Comparison of ENCODE assay signal across 1 cellular context in the genomic region with DNA sequence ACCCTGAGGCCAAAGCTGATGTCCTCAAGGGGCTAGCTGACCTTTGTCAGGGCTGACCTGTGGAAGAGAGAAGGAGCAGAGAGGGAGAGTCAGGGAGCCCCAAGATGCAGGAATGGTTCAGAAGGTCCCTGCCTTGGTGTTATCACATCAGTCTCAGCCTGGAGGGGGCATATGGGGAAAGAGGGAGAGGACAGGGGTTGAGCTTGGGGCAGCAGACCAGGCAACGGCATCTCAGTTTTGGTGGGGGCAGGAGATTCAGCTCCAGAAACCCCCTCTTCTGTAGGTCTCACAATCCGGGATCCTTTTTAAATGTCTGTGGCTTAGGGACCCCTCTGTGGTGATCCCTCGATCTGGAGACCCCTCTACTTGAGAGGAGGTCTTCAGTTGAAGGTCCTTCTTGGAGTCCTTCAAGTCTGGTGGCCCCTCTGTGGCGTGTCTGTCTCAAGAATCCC.
TF ChIP-seq lines count a peak whose summit lies in the region.

No MANE protein-coding gene starts in this region.

TF ChIP-seq in H1, 55 proteins besides CTCF, POLR2A, EP300 and RAD21:
- TF ChIP-seq, protein P1, sequence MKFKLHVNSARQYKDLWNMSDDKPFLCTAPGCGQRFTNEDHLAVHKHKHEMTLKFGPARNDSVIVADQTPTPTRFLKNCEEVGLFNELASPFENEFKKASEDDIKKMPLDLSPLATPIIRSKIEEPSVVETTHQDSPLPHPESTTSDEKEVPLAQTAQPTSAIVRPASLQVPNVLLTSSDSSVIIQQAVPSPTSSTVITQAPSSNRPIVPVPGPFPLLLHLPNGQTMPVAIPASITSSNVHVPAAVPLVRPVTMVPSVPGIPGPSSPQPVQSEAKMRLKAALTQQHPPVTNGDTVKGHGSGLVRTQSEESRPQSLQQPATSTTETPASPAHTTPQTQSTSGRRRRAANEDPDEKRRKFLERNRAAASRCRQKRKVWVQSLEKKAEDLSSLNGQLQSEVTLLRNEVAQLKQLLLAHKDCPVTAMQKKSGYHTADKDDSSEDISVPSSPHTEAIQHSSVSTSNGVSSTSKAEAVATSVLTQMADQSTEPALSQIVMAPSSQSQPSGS (IDR thresholded peaks at IDR 0.05; ENCODE audit: low read length) = no peak
- TF ChIP-seq POU5F1 (IDR thresholded peaks at IDR 0.05; ENCODE audit: low read depth, low read length) (no peak), NRF1 (IDR thresholded peaks at IDR 0.05; ENCODE audit: low read depth, low read length) (no peak), ZNF274 (IDR thresholded peaks at IDR 0.05; ENCODE audit: borderline replicate concordance, extremely low read depth, low read length) (no peak), SIX5 (IDR thresholded peaks at IDR 0.05; ENCODE audit: low read depth, low read length) (no peak), SP2 (IDR thresholded peaks at IDR 0.05; ENCODE audit: low read length) (no peak), HDAC6 (IDR thresholded peaks at IDR 0.05; ENCODE audit: low read depth, low read length) (no peak), GTF2F1 (IDR thresholded peaks at IDR 0.05; ENCODE audit: borderline replicate concordance, low read depth, low read length) (no peak), BRCA1 (IDR thresholded peaks at IDR 0.05; ENCODE audit: low read depth, low read length) (no peak), RXRA (IDR thresholded peaks at IDR 0.05; ENCODE audit: insufficient read depth, low read depth, low read length) (no peak), BCL11A (IDR thresholded peaks at IDR 0.05; ENCODE audit: low read depth in 2 of 2, low read length in 2 of 2) (no peak), CTBP2 (IDR thresholded peaks at IDR 0.05; ENCODE audit: borderline replicate concordance, insufficient read depth, insufficient read length, low read length) (no peak)
- TF ChIP-seq, protein P2, sequence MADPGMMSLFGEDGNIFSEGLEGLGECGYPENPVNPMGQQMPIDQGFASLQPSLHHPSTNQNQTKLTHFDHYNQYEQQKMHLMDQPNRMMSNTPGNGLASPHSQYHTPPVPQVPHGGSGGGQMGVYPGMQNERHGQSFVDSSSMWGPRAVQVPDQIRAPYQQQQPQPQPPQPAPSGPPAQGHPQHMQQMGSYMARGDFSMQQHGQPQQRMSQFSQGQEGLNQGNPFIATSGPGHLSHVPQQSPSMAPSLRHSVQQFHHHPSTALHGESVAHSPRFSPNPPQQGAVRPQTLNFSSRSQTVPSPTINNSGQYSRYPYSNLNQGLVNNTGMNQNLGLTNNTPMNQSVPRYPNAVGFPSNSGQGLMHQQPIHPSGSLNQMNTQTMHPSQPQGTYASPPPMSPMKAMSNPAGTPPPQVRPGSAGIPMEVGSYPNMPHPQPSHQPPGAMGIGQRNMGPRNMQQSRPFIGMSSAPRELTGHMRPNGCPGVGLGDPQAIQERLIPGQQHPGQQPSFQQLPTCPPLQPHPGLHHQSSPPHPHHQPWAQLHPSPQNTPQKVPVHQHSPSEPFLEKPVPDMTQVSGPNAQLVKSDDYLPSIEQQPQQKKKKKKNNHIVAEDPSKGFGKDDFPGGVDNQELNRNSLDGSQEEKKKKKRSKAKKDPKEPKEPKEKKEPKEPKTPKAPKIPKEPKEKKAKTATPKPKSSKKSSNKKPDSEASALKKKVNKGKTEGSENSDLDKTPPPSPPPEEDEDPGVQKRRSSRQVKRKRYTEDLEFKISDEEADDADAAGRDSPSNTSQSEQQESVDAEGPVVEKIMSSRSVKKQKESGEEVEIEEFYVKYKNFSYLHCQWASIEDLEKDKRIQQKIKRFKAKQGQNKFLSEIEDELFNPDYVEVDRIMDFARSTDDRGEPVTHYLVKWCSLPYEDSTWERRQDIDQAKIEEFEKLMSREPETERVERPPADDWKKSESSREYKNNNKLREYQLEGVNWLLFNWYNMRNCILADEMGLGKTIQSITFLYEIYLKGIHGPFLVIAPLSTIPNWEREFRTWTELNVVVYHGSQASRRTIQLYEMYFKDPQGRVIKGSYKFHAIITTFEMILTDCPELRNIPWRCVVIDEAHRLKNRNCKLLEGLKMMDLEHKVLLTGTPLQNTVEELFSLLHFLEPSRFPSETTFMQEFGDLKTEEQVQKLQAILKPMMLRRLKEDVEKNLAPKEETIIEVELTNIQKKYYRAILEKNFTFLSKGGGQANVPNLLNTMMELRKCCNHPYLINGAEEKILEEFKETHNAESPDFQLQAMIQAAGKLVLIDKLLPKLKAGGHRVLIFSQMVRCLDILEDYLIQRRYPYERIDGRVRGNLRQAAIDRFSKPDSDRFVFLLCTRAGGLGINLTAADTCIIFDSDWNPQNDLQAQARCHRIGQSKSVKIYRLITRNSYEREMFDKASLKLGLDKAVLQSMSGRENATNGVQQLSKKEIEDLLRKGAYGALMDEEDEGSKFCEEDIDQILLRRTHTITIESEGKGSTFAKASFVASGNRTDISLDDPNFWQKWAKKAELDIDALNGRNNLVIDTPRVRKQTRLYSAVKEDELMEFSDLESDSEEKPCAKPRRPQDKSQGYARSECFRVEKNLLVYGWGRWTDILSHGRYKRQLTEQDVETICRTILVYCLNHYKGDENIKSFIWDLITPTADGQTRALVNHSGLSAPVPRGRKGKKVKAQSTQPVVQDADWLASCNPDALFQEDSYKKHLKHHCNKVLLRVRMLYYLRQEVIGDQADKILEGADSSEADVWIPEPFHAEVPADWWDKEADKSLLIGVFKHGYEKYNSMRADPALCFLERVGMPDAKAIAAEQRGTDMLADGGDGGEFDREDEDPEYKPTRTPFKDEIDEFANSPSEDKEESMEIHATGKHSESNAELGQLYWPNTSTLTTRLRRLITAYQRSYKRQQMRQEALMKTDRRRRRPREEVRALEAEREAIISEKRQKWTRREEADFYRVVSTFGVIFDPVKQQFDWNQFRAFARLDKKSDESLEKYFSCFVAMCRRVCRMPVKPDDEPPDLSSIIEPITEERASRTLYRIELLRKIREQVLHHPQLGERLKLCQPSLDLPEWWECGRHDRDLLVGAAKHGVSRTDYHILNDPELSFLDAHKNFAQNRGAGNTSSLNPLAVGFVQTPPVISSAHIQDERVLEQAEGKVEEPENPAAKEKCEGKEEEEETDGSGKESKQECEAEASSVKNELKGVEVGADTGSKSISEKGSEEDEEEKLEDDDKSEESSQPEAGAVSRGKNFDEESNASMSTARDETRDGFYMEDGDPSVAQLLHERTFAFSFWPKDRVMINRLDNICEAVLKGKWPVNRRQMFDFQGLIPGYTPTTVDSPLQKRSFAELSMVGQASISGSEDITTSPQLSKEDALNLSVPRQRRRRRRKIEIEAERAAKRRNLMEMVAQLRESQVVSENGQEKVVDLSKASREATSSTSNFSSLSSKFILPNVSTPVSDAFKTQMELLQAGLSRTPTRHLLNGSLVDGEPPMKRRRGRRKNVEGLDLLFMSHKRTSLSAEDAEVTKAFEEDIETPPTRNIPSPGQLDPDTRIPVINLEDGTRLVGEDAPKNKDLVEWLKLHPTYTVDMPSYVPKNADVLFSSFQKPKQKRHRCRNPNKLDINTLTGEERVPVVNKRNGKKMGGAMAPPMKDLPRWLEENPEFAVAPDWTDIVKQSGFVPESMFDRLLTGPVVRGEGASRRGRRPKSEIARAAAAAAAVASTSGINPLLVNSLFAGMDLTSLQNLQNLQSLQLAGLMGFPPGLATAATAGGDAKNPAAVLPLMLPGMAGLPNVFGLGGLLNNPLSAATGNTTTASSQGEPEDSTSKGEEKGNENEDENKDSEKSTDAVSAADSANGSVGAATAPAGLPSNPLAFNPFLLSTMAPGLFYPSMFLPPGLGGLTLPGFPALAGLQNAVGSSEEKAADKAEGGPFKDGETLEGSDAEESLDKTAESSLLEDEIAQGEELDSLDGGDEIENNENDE (IDR thresholded peaks at IDR 0.05; ENCODE audit: insufficient replicate concordance, low read length) = no peak
